In the genomic region with DNA sequence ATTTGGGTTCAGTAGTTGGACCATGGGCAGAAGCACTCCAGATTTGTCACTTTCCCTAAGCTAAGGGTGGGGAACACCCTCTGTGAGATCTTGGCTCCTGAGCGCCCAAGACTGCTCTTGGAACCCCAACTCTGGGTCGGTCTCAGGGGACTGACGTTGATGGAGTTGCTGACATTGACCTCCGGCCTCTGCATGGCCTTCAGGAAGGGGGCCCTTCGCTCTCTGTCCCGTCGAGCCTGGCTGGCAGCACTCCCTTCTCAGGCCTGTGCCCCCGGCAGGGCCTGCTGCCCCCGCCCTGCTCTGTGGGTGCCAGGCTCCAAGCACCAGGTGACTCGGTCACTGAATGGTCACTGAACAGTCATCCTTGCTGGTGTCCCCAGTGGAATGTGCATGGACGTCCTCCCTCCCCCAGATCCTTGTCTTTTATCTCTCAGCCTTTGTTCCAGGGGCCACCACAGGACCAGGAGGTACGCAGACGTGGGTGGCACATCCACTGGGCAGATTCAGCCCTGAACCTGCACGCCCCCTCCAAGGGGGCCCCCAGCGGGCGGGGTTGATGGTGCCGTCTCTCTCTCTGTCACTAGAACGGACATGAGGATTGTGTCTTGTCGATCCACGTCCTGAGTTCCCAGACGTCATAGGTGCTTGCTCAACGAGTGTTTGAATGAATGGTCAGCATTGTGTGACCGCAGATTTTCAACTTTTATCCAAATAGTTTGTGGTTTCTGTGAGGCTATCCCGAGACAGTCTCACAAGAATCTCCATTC, we compare ENCODE assay signal across 10 cellular contexts.
DNase-seq lines count a peak whose midpoint lies in the region; ATAC-seq and TF ChIP-seq lines count a peak whose summit lies in the region.
"Had no signal": no experiment of that assay in that cellular context is flagged by ENCODE, and none has a peak within 500 bp of the region (broad histone marks: within the 10 kb centered on the region; RNA-seq: fewer than 3 reads in every experiment).

No MANE protein-coding gene starts in this region.

- H3K27me3 ChIP-seq in CD4-positive, alpha-beta T cell (ENCODE audit: control insufficient read depth, insufficient read depth, low read length): no peaks in the 10 kb centered on the region
- H3K27me3 ChIP-seq in RWPE2 (ENCODE audit: insufficient read depth, poor library complexity, severe bottlenecking) (no peaks in the 10 kb centered on the region), ectodermal cell (ENCODE audit: control insufficient read depth, insufficient read depth, low read length, poor library complexity, severe bottlenecking) (no peaks in the 10 kb centered on the region), neutrophil (no peaks in the 10 kb centered on the region)

- no peaks in the 10 kb centered on the region for H3K9me3 Mint-ChIP-seq in CD4-positive, alpha-beta T cell

- no peak for TF ChIP-seq CTCF in CD4-positive, alpha-beta T cell (IDR thresholded peaks at IDR 0.05)
- TF ChIP-seq CTCF in RWPE2 (IDR thresholded peaks at IDR 0.05; ENCODE audit: poor library complexity, severe bottlenecking) (no peak), neutrophil (IDR thresholded peaks at IDR 0.05) (no peak)

- ATAC-seq in CD4-positive, alpha-beta T cell (ENCODE audit: poor library complexity): no peak
- ATAC-seq in RWPE2 (ENCODE audit: low read depth): no peak
- ATAC-seq: left colon had no signal

- H3K27me3 Mint-ChIP-seq in CD4-positive, alpha-beta T cell: no peaks in the 10 kb centered on the region

- H3K9me3 ChIP-seq in CD4-positive, alpha-beta T cell (ENCODE audit: control insufficient read depth, low read length): no peaks in the 10 kb centered on the region
- H3K9me3 ChIP-seq in RWPE2 (ENCODE audit: severe bottlenecking) (no peaks in the 10 kb centered on the region), ectodermal cell (ENCODE audit: control insufficient read depth, low read length) (no peaks in the 10 kb centered on the region), neutrophil (no peaks in the 10 kb centered on the region)

- H3K4me3 Mint-ChIP-seq in CD4-positive, alpha-beta T cell: peak overlapping the region; percentile 98

- H3K4me3 ChIP-seq in RWPE2 (ENCODE audit: severe bottlenecking) (no peak overlapping the region), ectodermal cell (ENCODE audit: insufficient read depth, low read depth, low read length) (no peak overlapping the region), neutrophil (ENCODE audit: low read depth in 1 of 2, low read length in 1 of 2) (peak overlapping the region in 1 of 2 experiments; percentile 49)

- peak overlapping the region; percentile 90 for H3K27ac ChIP-seq in CD4-positive, alpha-beta T cell (ENCODE audit: low read depth, low read length)
- H3K27ac ChIP-seq in RWPE2 (ENCODE audit: poor library complexity, severe bottlenecking): peak overlapping the region; percentile 88
- peak overlapping the region; percentile 44 for H3K27ac ChIP-seq in ectodermal cell (ENCODE audit: insufficient read depth, low read depth, low read length, poor library complexity, severe bottlenecking)
- H3K27ac ChIP-seq in neutrophil: peak overlapping the region; percentile 88

- peaks cover 82% of the 10 kb centered on the region for H3K36me3 Mint-ChIP-seq in CD4-positive, alpha-beta T cell (ENCODE audit: low read depth)

- H3K36me3 ChIP-seq in RWPE2 (ENCODE audit: low read depth) (peaks cover 16% of the 10 kb centered on the region), ectodermal cell (ENCODE audit: control insufficient read depth, insufficient read depth, low read length) (no peaks in the 10 kb centered on the region), neutrophil (no peaks in the 10 kb centered on the region)

- intact Hi-C loops in CD4-positive, alpha-beta T cell (cut with DNase I, micrococcal nuclease): loop anchor here in 1 of 2 experiments (5.0 kb wide), 1 partner anchor 677 kb away; the partner anchor contains the start of gene TMC8
- intact Hi-C loops in head of caudate nucleus (cut with DNase I): no loop called here

- CTCF ChIA-PET in CD4-positive, alpha-beta T cell (lab: Charles Lee): interaction anchor here (1.0 to 1.8 kb wide), 4 partner anchors 11 to 124 kb away, joined by 4 to 7 read pairs (median 4); no protein-coding TSS in a partner anchor

- 88% methylated on average over 24 of the region's 24 CpGs for WGBS in ectodermal cell, 2 experiments

- no peak for DNase-seq in CD4-positive, alpha-beta T cell
- DNase-seq in RWPE2 (ENCODE audit: low spot score): no peak
- DNase-seq in C1 segment of cervical spinal cord (lab: John Stamatoyannopoulos, UW): no peak
- no peak for DNase-seq in NCI-H446 treated with DMSO at 0.1 percent for 48 hours (lab: John Stamatoyannopoulos, UW)
- no peak for DNase-seq in head of caudate nucleus
- DNase-seq in NCI-H226: no peak
- DNase-seq: left colon, NCI-H1436 treated with DMSO at 0.1 percent for 48 hours had no signal

- H3K4me1 ChIP-seq in RWPE2 (ENCODE audit: insufficient read depth, poor library complexity, severe bottlenecking): peaks cover 48% of the 10 kb centered on the region
- H3K4me1 ChIP-seq in ectodermal cell (ENCODE audit: control insufficient read depth, insufficient read depth, low read length): peaks cover 61% of the 10 kb centered on the region
- H3K4me1 ChIP-seq in neutrophil (ENCODE audit: control insufficient read depth in 1 of 2, insufficient read depth in 1 of 2, low read depth in 1 of 2, low read length in 1 of 2): peaks cover 94 to 97% of the 10 kb centered on the region in 2 experiments

- H3K27ac Mint-ChIP-seq in CD4-positive, alpha-beta T cell: peak overlapping the region; percentile 93

- POLR2A ChIA-PET in CD4-positive, alpha-beta T cell (lab: Charles Lee): interaction anchor here (0.9 to 29.0 kb wide), 13 partner anchors 6 to 675 kb away, joined by 3 to 681 read pairs (median 25); partner anchors contain the start of genes TMC8 and TNRC6C

- peaks cover 64% of the 10 kb centered on the region for H3K4me1 Mint-ChIP-seq in CD4-positive, alpha-beta T cell (ENCODE audit: low read depth)
